ENCODE assay signal across 9 cellular contexts in the genomic region with DNA sequence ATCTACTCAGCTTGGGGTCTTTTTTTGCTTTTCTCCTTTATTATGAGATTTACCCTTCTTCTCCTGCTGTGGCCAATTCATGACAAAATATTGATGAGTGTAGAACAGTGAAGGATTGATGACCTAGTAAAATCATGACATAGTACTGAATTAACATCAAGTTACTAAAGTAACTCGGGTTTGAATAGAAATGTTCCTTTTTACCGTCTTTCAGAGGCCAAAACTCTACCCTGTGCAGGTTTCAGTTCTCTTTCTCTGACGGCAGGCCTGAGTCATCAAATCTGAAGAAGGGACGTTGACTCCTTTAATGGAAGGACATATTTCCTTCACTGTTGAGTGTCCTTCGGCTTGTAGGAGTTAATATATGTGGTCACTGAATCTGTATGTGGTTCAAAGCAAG.
DNase-seq lines count a peak whose midpoint lies in the region; ATAC-seq and TF ChIP-seq lines count a peak whose summit lies in the region.
"Had no signal": no experiment of that assay in that cellular context is flagged by ENCODE, and none has a peak within 500 bp of the region (broad histone marks: within the 10 kb centered on the region; RNA-seq: fewer than 3 reads in every experiment).

No MANE protein-coding gene starts in this region.

- no peaks in the 10 kb centered on the region for H3K4me1 Mint-ChIP-seq in Caco-2 (ENCODE audit: low read depth, unreplicated experiment)
- no peaks in the 10 kb centered on the region for H3K4me1 Mint-ChIP-seq in osteocyte (ENCODE audit: unreplicated experiment)

- no peaks in the 10 kb centered on the region for H3K27me3 Mint-ChIP-seq in Caco-2 (ENCODE audit: insufficient read depth, unreplicated experiment)
- H3K27me3 Mint-ChIP-seq in osteocyte (ENCODE audit: unreplicated experiment), result no peaks in the 10 kb centered on the region

- H3K9me3 ChIP-seq in heart left ventricle (no peaks in the 10 kb centered on the region), Caco-2 (no peaks in the 10 kb centered on the region), mucosa of descending colon (no peaks in the 10 kb centered on the region)

- no peaks in the 10 kb centered on the region for H3K9me3 Mint-ChIP-seq in Caco-2 (ENCODE audit: unreplicated experiment)
- no peaks in the 10 kb centered on the region for H3K9me3 Mint-ChIP-seq in osteocyte (ENCODE audit: unreplicated experiment)

- H3K36me3 Mint-ChIP-seq in Caco-2 (ENCODE audit: insufficient read depth, unreplicated experiment), result peaks cover 72% of the 10 kb centered on the region
- peaks cover 52% of the 10 kb centered on the region for H3K36me3 Mint-ChIP-seq in osteocyte (ENCODE audit: unreplicated experiment)

- POLR2A ChIA-PET in Caco-2 (lab: Charles Lee), result no interaction called here

- CTCF ChIA-PET in Caco-2 (lab: Charles Lee), result no interaction called here

- peak overlapping the region in 3 of 12 donors; percentile 5 to 82 (median 22) for H3K27ac ChIP-seq in heart left ventricle

- BruUV-seq in Caco-2 (replicated peaks; lab: Mats Ljungman, UMichigan), result no TSS peak

- TF ChIP-seq CTCF in heart left ventricle (IDR thresholded peaks at IDR 0.05) (no peak), Caco-2 (IDR thresholded peaks at IDR 0.05; ENCODE audit: insufficient read depth in 1 of 2, low read depth in 1 of 2, low read length in 1 of 2, severe bottlenecking in 1 of 2, unreplicated experiment in 1 of 2) (no peak), mucosa of descending colon (IDR thresholded peaks at IDR 0.05) (no peak), osteocyte (IDR thresholded peaks at IDR 0.05) (no peak)

- DNase-seq in heart left ventricle (no peak), Caco-2 (no peak), mucosa of descending colon (no peak), osteocyte (ENCODE audit: extremely low spot score, unreplicated experiment) (no peak)
- no peak for DNase-seq in activated naive CD4-positive, alpha-beta T cell treated with anti-CD3 and anti-CD28 coated beads, Interleukin-2, amount 50 U/mL, for 16 hours
- DNase-seq: NCI-H1930 had no signal

- H3K4me1 ChIP-seq in heart left ventricle, result peaks cover 0 to 23% (median 0%) of the 10 kb centered on the region in 12 donors
- no peaks in the 10 kb centered on the region for H3K4me1 ChIP-seq in Caco-2
- peaks cover 13% of the 10 kb centered on the region for H3K4me1 ChIP-seq in mucosa of descending colon (ENCODE audit: low read depth)

- H3K36me3 ChIP-seq in heart left ventricle (peaks cover 0 to 99% (median 83%) of the 10 kb centered on the region in 9 donors), Caco-2 (ENCODE audit: control insufficient read depth, insufficient read depth, low read length) (peaks cover 3% of the 10 kb centered on the region; the same call in 1 of the 2 replicates), mucosa of descending colon (ENCODE audit: low read depth) (no peaks in the 10 kb centered on the region)

- H3K4me3 Mint-ChIP-seq in Caco-2 (ENCODE audit: unreplicated experiment) (no peak overlapping the region), osteocyte (ENCODE audit: unreplicated experiment) (no peak overlapping the region)

- 84 to 90% (median 88%) methylated on average over 5 of the region's 5 CpGs for WGBS in heart left ventricle, 4 donors

- peak; percentile 93 for ATAC-seq in GM18498 (IDR thresholded peaks at IDR 0.05; ENCODE audit: unreplicated experiment)
- peak; percentile 91 for ATAC-seq in GM21390 (IDR thresholded peaks at IDR 0.05; ENCODE audit: unreplicated experiment)
- peak; percentile 94 for ATAC-seq in HG03378 (IDR thresholded peaks at IDR 0.05; ENCODE audit: unreplicated experiment)
- peak in 3 of 4 donors; percentile 41 to 57 (median 49) for ATAC-seq in heart left ventricle
- no peak for ATAC-seq in mucosa of descending colon

- H3K27ac Mint-ChIP-seq in Caco-2 (ENCODE audit: unreplicated experiment) (no peak overlapping the region), osteocyte (ENCODE audit: unreplicated experiment) (no peak overlapping the region)

- H3K4me3 ChIP-seq in heart left ventricle, result no peak overlapping the region
- H3K4me3 ChIP-seq in Caco-2 (ENCODE audit: low read depth, low read length), result no peak overlapping the region
- no peak overlapping the region for H3K4me3 ChIP-seq in mucosa of descending colon

- intact Hi-C loops in heart left ventricle (cut with DNase I) (no loop called here), Caco-2 (cut with micrococcal nuclease; ENCODE audit: unreplicated experiment) (no loop called here), mucosa of descending colon (cut with DNase I, micrococcal nuclease) (no loop called here)

- no peaks in the 10 kb centered on the region for H3K27me3 ChIP-seq in heart left ventricle
- H3K27me3 ChIP-seq in Caco-2 (replicated peaks; ENCODE audit: control insufficient read depth, insufficient read depth, low read length), result no peaks in the 10 kb centered on the region

- no peak for TF ChIP-seq POLR2A in heart left ventricle (IDR thresholded peaks at IDR 0.05)
